ENCODE assay signal across 8 cellular contexts in genomic region chr1:38009088-38009840, GRCh38. TPM values are rescaled to one million over a fixed set of nuclear protein-coding genes. Genes with fewer than 3 reads are reported as not detected.
DNase-seq lines count a peak whose midpoint lies in the region; ATAC-seq and TF ChIP-seq lines count a peak whose summit lies in the region.

No MANE protein-coding gene starts in this region.

- DNase-seq in T-cell: peak in 11 of 34 experiments; percentile 23 to 60 (median 40)
- no peak for DNase-seq in caudate nucleus (lab: John Stamatoyannopoulos, UW)
- peak; percentile 96 to 97 for DNase-seq in gastrocnemius medialis
- DNase-seq in retina: no peak
- DNase-seq in NCI-H526 treated with DMSO at 0.1 percent for 48 hours (lab: John Stamatoyannopoulos, UW): no peak
- DNase-seq in NCI-H1436 treated with DMSO at 0.1 percent for 48 hours (lab: John Stamatoyannopoulos, UW): no peak

- H3K4me3 ChIP-seq in HEK293 (ENCODE audit: low read depth, low read length): no peak overlapping the region
- H3K4me3 ChIP-seq in gastrocnemius medialis: peak overlapping the region in 1 of 4 donors; percentile 29

- H3K4me3 Mint-ChIP-seq in T-cell: peak overlapping the region in 2 of 3 donors; percentile 13

- H3K9me3 ChIP-seq in HEK293 (ENCODE audit: control insufficient read depth, insufficient read depth, low read depth, low read length): no peaks in the 10 kb centered on the region
- no peaks in the 10 kb centered on the region for H3K9me3 ChIP-seq in gastrocnemius medialis

- POLR2A ChIA-PET in HEK293 (lab: Yijun Ruan, JAX) (no interaction called here), T-cell (lab: Charles Lee) (no interaction called here)

- H3K36me3 Mint-ChIP-seq in T-cell: no peaks in the 10 kb centered on the region

- TF ChIP-seq POLR2A in gastrocnemius medialis (IDR thresholded peaks at IDR 0.05): peak; percentile 68 to 85

- H3K9me3 Mint-ChIP-seq in T-cell: no peaks in the 10 kb centered on the region

- no peaks in the 10 kb centered on the region for H3K27me3 ChIP-seq in gastrocnemius medialis

- H3K27ac Mint-ChIP-seq in T-cell: peak overlapping the region; percentile 88 to 97

- peaks cover 38 to 63% (median 56%) of the 10 kb centered on the region in 3 donors for H3K4me1 Mint-ChIP-seq in T-cell

- peaks cover 0 to 3% of the 10 kb centered on the region in 2 donors for H3K27me3 Mint-ChIP-seq in T-cell

- H3K27ac ChIP-seq in HEK293 (ENCODE audit: extremely low read depth, low read depth, low read length): peak overlapping the region; percentile 33
- peak overlapping the region; percentile 30 for H3K27ac ChIP-seq in caudate nucleus (ENCODE audit: low read depth, low read length)
- peak overlapping the region; percentile 94 to 100 (median 98) for H3K27ac ChIP-seq in gastrocnemius medialis

- 0 out of 2 replicates have a peak, but pooled peaks have one; percentile 15 for TF ChIP-seq CTCF in HEK293 (tag by site-specific recombination; IDR thresholded peaks at IDR 0.05)
- peak in 2 of 5 experiments; percentile 16 to 33 for TF ChIP-seq CTCF in gastrocnemius medialis (IDR thresholded peaks at IDR 0.05 in 4 of 5, conservative IDR thresholded peaks at IDR 0.05 in 1 of 5)

- in situ Hi-C loops in gastrocnemius medialis (cut with MboI; ENCODE audit: low sequenced_read_pairs in 4 of 4): no loop called here

- ATAC-seq in T-cell (replicated peaks in 1 of 4) (peak in 3 of 4 experiments; percentile 37 to 69 (median 42)), gastrocnemius medialis (peak; percentile 42 to 43), GM21786 (IDR thresholded peaks at IDR 0.05; ENCODE audit: unreplicated experiment) (no peak)

- intact Hi-C loops in gastrocnemius medialis (cut with DNase I; ENCODE audit: low total_unique reads): loop anchor here (10.0 kb wide), 1 partner anchor 534 kb away; the partner anchor contains the start of gene ZC3H12A

- H3K4me1 ChIP-seq in HEK293 (ENCODE audit: control insufficient read depth, insufficient read depth, low read length): 0 out of 2 replicates have a peak, but pooled peaks cover 6% of the 10 kb centered on the region
- H3K4me1 ChIP-seq in gastrocnemius medialis: peaks cover 61 to 67% of the 10 kb centered on the region in 2 donors

- CTCF ChIA-PET in HEK293 (lab: Yijun Ruan, JAX): interaction anchor here (0.8 to 2.8 kb wide), 5 partner anchors 9 to 19 kb away, joined by 3 to 8 read pairs (median 5); partner anchors contain the start of gene SF3A3
- CTCF ChIA-PET in T-cell (lab: Charles Lee): interaction anchor here in 1 of 2 donors (1.6 kb wide), 1 partner anchor 18 kb away, joined by 5 read pairs; the partner anchor contains the start of gene SF3A3

- H3K36me3 ChIP-seq in HEK293 (ENCODE audit: control insufficient read depth in 2 of 2, insufficient read depth in 1 of 2, low read length in 2 of 2) (peaks cover 0 to 4% of the 10 kb centered on the region in 2 experiments; a peak in 1 of 3 replicates), gastrocnemius medialis (peaks cover 0 to 6% of the 10 kb centered on the region in 2 donors)

TF ChIP-seq in HEK293, 187 proteins besides CTCF, POLR2A, EP300 and RAD21 (continues in another document):
- no peak for TF ChIP-seq ZBTB21 (tag by site-specific recombination; IDR thresholded peaks at IDR 0.05)
- 0 out of 2 replicates have a peak, but pooled peaks have one; percentile 37 for TF ChIP-seq ZNF660 (tag by site-specific recombination; IDR thresholded peaks at IDR 0.05)
- TF ChIP-seq ZNF561 (tag by site-specific recombination; IDR thresholded peaks at IDR 0.05; ENCODE audit: borderline replicate concordance): 0 out of 2 replicates have a peak, but pooled peaks have one; percentile 30
- no peak for TF ChIP-seq ZSCAN5A (tag by site-specific recombination; IDR thresholded peaks at IDR 0.05)
- TF ChIP-seq GLIS1 (tag by site-specific recombination; IDR thresholded peaks at IDR 0.05): peak; percentile 98
- peak; percentile 32; the same call in 1 of the 2 replicates for TF ChIP-seq GLIS2 (tag by site-specific recombination; IDR thresholded peaks at IDR 0.05)
- no peak for TF ChIP-seq ZBTB11 (tag by site-specific recombination; conservative IDR thresholded peaks at IDR 0.05; ENCODE audit: low read depth)
- TF ChIP-seq ZFP37 (tag by site-specific recombination; IDR thresholded peaks at IDR 0.05): no peak
- peak; percentile 87 for TF ChIP-seq IKZF3 (tag by site-specific recombination; IDR thresholded peaks at IDR 0.05)
- no peak for TF ChIP-seq ZNF580 (tag by site-specific recombination; IDR thresholded peaks at IDR 0.05)
- TF ChIP-seq OSR2 (tag by site-specific recombination; IDR thresholded peaks at IDR 0.05): peak; percentile 33; the same call in 1 of the 2 replicates
- no peak for TF ChIP-seq ZBTB10 (tag by site-specific recombination; IDR thresholded peaks at IDR 0.05)
- TF ChIP-seq ZNF514 (tag by site-specific recombination; IDR thresholded peaks at IDR 0.05): no peak
- 0 out of 2 replicates have a peak, but pooled peaks have one; percentile 56 for TF ChIP-seq KLF17 (tag by site-specific recombination; IDR thresholded peaks at IDR 0.05)

RNA-seq across cellular contexts. Expression of gene UTP11, which starts 3.3 kb away (rescaled TPM):
- total RNA-seq in T-cell (10 to 100 TPM in 3 of 5 donors, 1 to 10 TPM in 2; 8.5 to 18.3 (median 15.9) TPM), gastrocnemius medialis (100 to 1,000 TPM; 141 to 206 (median 186) TPM)

RNA-seq across cellular contexts. Expression of gene FHL3, which starts 4.0 kb away (rescaled TPM):
- total RNA-seq in T-cell (10 to 100 TPM in 2 of 5 donors, 1 to 10 TPM in 3; 4.1 to 19.3 (median 8.1) TPM), gastrocnemius medialis (1,000 to 10,000 TPM in 2 of 4 donors, 100 to 1,000 TPM in 2; 725 to 1,282 (median 1,051) TPM)

RNA-seq across cellular contexts. Expression of gene SF3A3, which starts 19.4 kb away (rescaled TPM):
- total RNA-seq in T-cell: 10 to 100 TPM; 45.2 to 69.9 (median 53.0) TPM
- 10 to 100 TPM; 23.0 to 41.4 (median 34.8) TPM for total RNA-seq in gastrocnemius medialis

RNA-seq across cellular contexts. Expression of gene POU3F1, which starts 37.3 kb away (rescaled TPM):
- total RNA-seq in T-cell (under 1 TPM; 0.28 to 0.72 (median 0.64) TPM), gastrocnemius medialis (1 to 10 TPM in 1 of 4 donors, under 1 TPM in 3; 0.13 to 2.3 (median 0.69) TPM)

Comparison
In these comparisons a context has a peak if more than half of its experiments do, and no peak if none do; other contexts are left out.
1. H3K27ac ChIP-seq: peak in every context shown above with its lines; median percentile 98 in gastrocnemius medialis; 33 in HEK293; 30 in caudate nucleus.
2. DNase-seq: peak in gastrocnemius medialis (2 of 2); none in caudate nucleus (0 of 61), retina (single experiment), NCI-H526 treated with DMSO at 0.1 percent for 48 hours (single experiment) and NCI-H1436 treated with DMSO at 0.1 percent for 48 hours (single experiment).
3. RNA of gene UTP11, which starts 3.3 kb away (total RNA-seq): 141 to 206 TPM in gastrocnemius medialis; 8.5 to 18.3 TPM in T-cell; every median in the first group is over 4 times any median in the second.
4. RNA of gene FHL3, which starts 4.0 kb away (total RNA-seq): 725 to 1,282 TPM in gastrocnemius medialis; 4.1 to 19.3 TPM in T-cell; every median in the first group is over 10 times any median in the second.